Comparison of ENCODE assay signal across 8 cellular contexts in genomic region chr9:137045294-137046093, GRCh38. TPM values are rescaled to one million over a fixed set of nuclear protein-coding genes. Genes with fewer than 3 reads are reported as not detected.
A peak's percentile ranks its signal among the peaks of the same experiment; 100 is the strongest.
DNase-seq lines count a peak whose midpoint lies in the region; ATAC-seq and TF ChIP-seq lines count a peak whose summit lies in the region.

No MANE protein-coding gene starts in this region.

- H3K4me1 Mint-ChIP-seq in nephron: no peaks in the 10 kb centered on the region

- no peaks in the 10 kb centered on the region for H3K36me3 Mint-ChIP-seq in nephron (ENCODE audit: low read depth)

- H3K4me1 ChIP-seq in SJCRH30: peaks cover 11% of the 10 kb centered on the region; the same call in 1 of the 2 replicates

- H3K27ac Mint-ChIP-seq in nephron: no peak overlapping the region

- DNase-seq in NCI-H524 (lab: John Stamatoyannopoulos, UW) (peak; percentile 61 to 70), NCI-H524 treated with DMSO at 0.1 percent for 48 hours (lab: John Stamatoyannopoulos, UW) (no peak), SJCRH30 (peak; percentile 54 to 66), epithelial cell of prostate (ENCODE audit: low read depth, low spot score) (no peak), DMS153 treated with DMSO at 0.1 percent for 48 hours (lab: John Stamatoyannopoulos, UW; ENCODE audit: unreplicated experiment) (no peak)

- H3K9me3 Mint-ChIP-seq in nephron: no peaks in the 10 kb centered on the region

- TF ChIP-seq CTCF in nephron (IDR thresholded peaks at IDR 0.05; ENCODE audit: unreplicated experiment in 3 of 3): no peak

- H3K27me3 Mint-ChIP-seq in nephron (ENCODE audit: low read depth): peaks cover 61% of the 10 kb centered on the region

- H3K36me3 ChIP-seq in SJCRH30: no peaks in the 10 kb centered on the region

- no peaks in the 10 kb centered on the region for H3K9me3 ChIP-seq in SJCRH30 (replicated peaks)

- peak overlapping the region; percentile 41 for H3K4me3 ChIP-seq in SJCRH30

- peaks cover 37% of the 10 kb centered on the region for H3K27me3 ChIP-seq in SJCRH30

- peak overlapping the region; percentile 70 to 80 (median 80) for H3K4me3 Mint-ChIP-seq in nephron

- ATAC-seq in GM19467 (IDR thresholded peaks at IDR 0.05; ENCODE audit: unreplicated experiment): no peak
- ATAC-seq in HG03039 (IDR thresholded peaks at IDR 0.05; ENCODE audit: unreplicated experiment): no peak

- no peak overlapping the region for H3K27ac ChIP-seq in SJCRH30
- H3K27ac ChIP-seq in epithelial cell of prostate: peak overlapping the region; percentile 41

RNA-seq across cellular contexts. Expression of gene NPDC1, which starts 0.5 kb away (rescaled TPM):
- 0.51 and 0.91 TPM in 2 replicates for total RNA-seq in SJCRH30 (2014; rRNA removed; shearing (Covaris generic))

RNA-seq across cellular contexts. Expression of gene ENTPD2, which starts 8.4 kb away (rescaled TPM):
- 1.9 and 2.0 TPM in 2 replicates for total RNA-seq in SJCRH30 (2014; rRNA removed; shearing (Covaris generic))

RNA-seq across cellular contexts. Expression of gene FUT7, which starts 13.6 kb away (rescaled TPM):
- total RNA-seq in SJCRH30 (2014; rRNA removed; shearing (Covaris generic)): not detected in 2 replicates

RNA-seq across cellular contexts. Expression of gene ABCA2, which starts 17.5 kb away (rescaled TPM):
- total RNA-seq in SJCRH30 (2014; rRNA removed; shearing (Covaris generic)): 4.0 and 4.6 TPM in 2 replicates

RNA-seq across cellular contexts. Expression of gene SAPCD2, which starts 24.9 kb away (rescaled TPM):
- total RNA-seq in SJCRH30 (2014; rRNA removed; shearing (Covaris generic)): 69.7 and 71.0 TPM in 2 replicates

Comparison
In these comparisons a context has a peak if more than half of its experiments do, and no peak if none do; other contexts are left out.
1. DNase-seq: peak in NCI-H524 (2 of 2) and SJCRH30 (2 of 2); none in NCI-H524 treated with DMSO at 0.1 percent for 48 hours (single experiment), epithelial cell of prostate (single experiment) and DMS153 treated with DMSO at 0.1 percent for 48 hours (single experiment).